In genomic region chr12:76152161-76152807, GRCh38 we compare ENCODE assay signal across 10 cellular contexts.
DNase-seq lines count a peak whose midpoint lies in the region; ATAC-seq and FAIRE-seq lines count a peak whose summit lies in the region.
"Had no signal": no experiment of that assay in that cellular context is flagged by ENCODE, and none has a peak within 500 bp of the region (broad histone marks: within the 10 kb centered on the region; RNA-seq: fewer than 3 reads in every experiment).

No MANE protein-coding gene starts in this region.

- no peak overlapping the region for H3K4me3 ChIP-seq in H7 (ENCODE audit: insufficient read depth, low read depth, low read length)

- no peaks in the 10 kb centered on the region for H3K27me3 ChIP-seq in H7 (ENCODE audit: control insufficient read depth, insufficient read depth, low read length)

- no peaks in the 10 kb centered on the region for H3K36me3 ChIP-seq in H7 (replicated peaks; ENCODE audit: control insufficient read depth, insufficient read depth, low read length)

- FAIRE-seq in GM18507 (lab: Jason Lieb, UNC), result peak; percentile 73

- peak; percentile 89 for ATAC-seq in GM21390 (IDR thresholded peaks at IDR 0.05; ENCODE audit: unreplicated experiment)
- peak; percentile 96 for ATAC-seq in HG03432 (IDR thresholded peaks at IDR 0.05; ENCODE audit: unreplicated experiment)

- no peak for DNase-seq in GM18507 (ENCODE audit: extremely low spot score, insufficient read length, low read depth)
- peak; percentile 7 for DNase-seq in globus pallidus (ENCODE audit: low spot score)
- DNase-seq in DMS114 treated with DMSO at 0.1 percent for 48 hours (lab: John Stamatoyannopoulos, UW; ENCODE audit: unreplicated experiment), result no peak
- DNase-seq in H7, result no peak
- no peak for DNase-seq in activated effector memory CD4-positive, alpha-beta T cell treated with Interleukin-2 at 50 U/mL for 16 hours
- no peak for DNase-seq in NCI-H1417 (lab: John Stamatoyannopoulos, UW)
- DNase-seq: activated effector memory CD4-positive, alpha-beta T cell treated with anti-CD3 and anti-CD28 coated beads, Interleukin-2, amount 50 U/mL, for 16 hours; NCI-H345 had no signal
